1 cellular context compared by ENCODE assay signal in genomic region chr7:102464577-102465280, GRCh38.
TF ChIP-seq lines count a peak whose summit lies in the region.

Gene ALKBH4, minus strand, starts transcription at chr7:102464863. Its CDS starts 27 bp downstream, at chr7:102464836.
Gene LRWD1, plus strand, starts transcription at chr7:102464984. Its CDS starts 97 bp downstream, at chr7:102465081.

TF ChIP-seq in HEK293, 187 proteins besides CTCF, POLR2A, EP300 and RAD21 (continued from another document and continues in another):
- TF ChIP-seq ZFP41 (tag by site-specific recombination; IDR thresholded peaks at IDR 0.05; ENCODE audit: borderline replicate concordance) (no peak), BCL6B (tag by site-specific recombination; IDR thresholded peaks at IDR 0.05) (no peak), ZNF169 (tag by site-specific recombination; IDR thresholded peaks at IDR 0.05) (no peak), ZNF473 (tag by site-specific recombination; IDR thresholded peaks at IDR 0.05) (no peak), ZNF157 (tag by site-specific recombination; IDR thresholded peaks at IDR 0.05) (no peak), ZNF76 (tag by site-specific recombination; IDR thresholded peaks at IDR 0.05; ENCODE audit: borderline replicate concordance, low read depth) (peak; percentile 94), ZNF433 (tag by site-specific recombination; IDR thresholded peaks at IDR 0.05; ENCODE audit: low read depth) (no peak), ZNF426 (tag by site-specific recombination; IDR thresholded peaks at IDR 0.05) (no peak), ZNF391 (tag by site-specific recombination; IDR thresholded peaks at IDR 0.05; ENCODE audit: borderline replicate concordance, low read depth) (peak; percentile 22), ZBTB49 (tag by site-specific recombination; IDR thresholded peaks at IDR 0.05; ENCODE audit: low read depth) (no peak), ZNF768 (tag by site-specific recombination; IDR thresholded peaks at IDR 0.05) (no peak), ZNF37A (tag by site-specific recombination; IDR thresholded peaks at IDR 0.05) (no peak), ZNF600 (tag by site-specific recombination; IDR thresholded peaks at IDR 0.05) (peak; percentile 39; the same call in 1 of the 2 replicates), ZNF843 (tag by site-specific recombination; IDR thresholded peaks at IDR 0.05) (no peak), ZNF404 (tag by site-specific recombination; IDR thresholded peaks at IDR 0.05) (no peak), ZNF133 (tag by site-specific recombination; IDR thresholded peaks at IDR 0.05) (no peak), SCRT1 (tag by site-specific recombination; IDR thresholded peaks at IDR 0.05; ENCODE audit: borderline replicate concordance) (no peak), MYNN (tag by site-specific recombination; IDR thresholded peaks at IDR 0.05; ENCODE audit: borderline replicate concordance) (0 out of 2 replicates have a peak, but pooled peaks have one; percentile 32), ZNF639 (tag by site-specific recombination; IDR thresholded peaks at IDR 0.05) (no peak), PATZ1 (tag by site-specific recombination; IDR thresholded peaks at IDR 0.05) (peak; percentile 71; the same call in 1 of the 2 replicates), ZNF335 (tag by site-specific recombination; conservative IDR thresholded peaks at IDR 0.05) (peak; percentile 90), ZNF174 (tag by site-specific recombination; IDR thresholded peaks at IDR 0.05) (no peak), EGR2 (tag by site-specific recombination; IDR thresholded peaks at IDR 0.05; ENCODE audit: low read depth) (peak; percentile 60), SP3 (tag by site-specific recombination; IDR thresholded peaks at IDR 0.05) (peak; percentile 47), ZNF398 (tag by site-specific recombination; IDR thresholded peaks at IDR 0.05) (peak; percentile 34; the same call in 1 of the 2 replicates), ZNF146 (tag by site-specific recombination; IDR thresholded peaks at IDR 0.05) (no peak), ZBTB26 (tag by site-specific recombination; optimal IDR thresholded peaks at IDR 0.05) (peak; percentile 96), ZNF514 (tag by site-specific recombination; IDR thresholded peaks at IDR 0.05) (no peak), ZNF341 (tag by site-specific recombination; IDR thresholded peaks at IDR 0.05; ENCODE audit: low read depth) (peak; percentile 88), ZNF624 (tag by site-specific recombination; IDR thresholded peaks at IDR 0.05) (no peak), ZBTB48 (tag by site-specific recombination; IDR thresholded peaks at IDR 0.05) (peak; percentile 86), ZNF48 (tag by site-specific recombination; IDR thresholded peaks at IDR 0.05) (no peak), ZNF510 (tag by site-specific recombination; IDR thresholded peaks at IDR 0.05; ENCODE audit: insufficient replicate concordance) (no peak), ZNF26 (tag by site-specific recombination; IDR thresholded peaks at IDR 0.05) (no peak), ZNF24 (tag by site-specific recombination; IDR thresholded peaks at IDR 0.05) (no peak), ZBTB20 (tag by site-specific recombination; IDR thresholded peaks at IDR 0.05) (peak; percentile 79; the same call in 1 of the 2 replicates), SETDB1 (IDR thresholded peaks at IDR 0.05; ENCODE audit: insufficient read length, low read length) (no peak), ZIC2 (tag by site-specific recombination; IDR thresholded peaks at IDR 0.05) (peak; percentile 58), ZNF18 (tag by site-specific recombination; IDR thresholded peaks at IDR 0.05) (no peak), ZNF747 (tag by site-specific recombination; IDR thresholded peaks at IDR 0.05) (no peak), ZNF830 (tag by site-specific recombination; IDR thresholded peaks at IDR 0.05; ENCODE audit: low read depth) (no peak), AEBP2 (tag by site-specific recombination; IDR thresholded peaks at IDR 0.05; ENCODE audit: borderline replicate concordance) (no peak), ZNF112 (tag by site-specific recombination; IDR thresholded peaks at IDR 0.05) (no peak), GLI4 (tag by site-specific recombination; IDR thresholded peaks at IDR 0.05) (0 out of 2 replicates have a peak, but pooled peaks have one; percentile 36), ZNF449 (tag by site-specific recombination; IDR thresholded peaks at IDR 0.05) (0 out of 2 replicates have a peak, but pooled peaks have one; percentile 67), IKZF3 (tag by site-specific recombination; IDR thresholded peaks at IDR 0.05) (0 out of 2 replicates have a peak, but pooled peaks have one; percentile 8), ZNF302 (tag by site-specific recombination; IDR thresholded peaks at IDR 0.05; ENCODE audit: low read depth) (no peak), YY1 (tag by site-specific recombination; IDR thresholded peaks at IDR 0.05) (peak; percentile 80), GLIS2 (tag by site-specific recombination; IDR thresholded peaks at IDR 0.05) (peak; percentile 94), KLF9 (tag by site-specific recombination; IDR thresholded peaks at IDR 0.05; ENCODE audit: low read depth) (peak; percentile 61; the same call in 1 of the 2 replicates), ZBTB17 (tag by site-specific recombination; IDR thresholded peaks at IDR 0.05) (no peak), ZNF274 (IDR thresholded peaks at IDR 0.05; ENCODE audit: low read length) (no peak), ZNF274 (tag by site-specific recombination; IDR thresholded peaks at IDR 0.05; ENCODE audit: borderline replicate concordance) (no peak)
